In genomic region chr10:29703276-29703675, GRCh38 we compare ENCODE assay signal across 10 cellular contexts.
DNase-seq lines count a peak whose midpoint lies in the region; ATAC-seq and TF ChIP-seq lines count a peak whose summit lies in the region.
"Had no signal": no experiment of that assay in that cellular context is flagged by ENCODE, and none has a peak within 500 bp of the region (broad histone marks: within the 10 kb centered on the region; RNA-seq: fewer than 3 reads in every experiment).

No MANE protein-coding gene starts in this region.

- H3K79me2 ChIP-seq in GM23338 (replicated peaks; ENCODE audit: insufficient read depth) (no peaks in the 10 kb centered on the region), PC-9 (ENCODE audit: low read depth) (peaks cover 59% of the 10 kb centered on the region)

- POLR2A ChIA-PET in PC-9 (lab: Charles Lee; ENCODE audit: unreplicated experiment): no interaction called here

- no peak overlapping the region for H3K4me3 Mint-ChIP-seq in central memory CD8-positive, alpha-beta T cell
- no peak overlapping the region for H3K4me3 Mint-ChIP-seq in GM23338

- H3K36me3 ChIP-seq in rectal smooth muscle tissue (ENCODE audit: control insufficient read depth, insufficient read depth, low read length): peaks cover 3% of the 10 kb centered on the region
- H3K36me3 ChIP-seq in GM23338 (ENCODE audit: insufficient read depth): no peaks in the 10 kb centered on the region
- H3K36me3 ChIP-seq in PC-9 (ENCODE audit: low read depth): peaks cover 8% of the 10 kb centered on the region; the same call in 1 of the 2 replicates
- H3K36me3 ChIP-seq: left lung had no signal

- H2AFZ ChIP-seq in GM23338: no peak overlapping the region
- H2AFZ ChIP-seq in PC-9: no peak overlapping the region

- intact Hi-C loops in PC-9 (cut with micrococcal nuclease; ENCODE audit: unreplicated experiment): no loop called here

- peaks cover 38% of the 10 kb centered on the region for H3K4me1 Mint-ChIP-seq in central memory CD8-positive, alpha-beta T cell
- peaks cover 10% of the 10 kb centered on the region; the same call in 2 of the 3 replicates for H3K4me1 Mint-ChIP-seq in GM23338

- no peaks in the 10 kb centered on the region for H3K9me3 ChIP-seq in PC-9 (ENCODE audit: insufficient read depth, low read depth)
- H3K9me3 ChIP-seq: left lung had no signal

- H3K9me2 ChIP-seq in GM23338 (ENCODE audit: insufficient read depth) (no peaks in the 10 kb centered on the region), PC-9 (ENCODE audit: insufficient read depth) (no peaks in the 10 kb centered on the region)

- peak overlapping the region; percentile 77 for H3K27ac Mint-ChIP-seq in central memory CD8-positive, alpha-beta T cell (ENCODE audit: low read depth)
- no peak overlapping the region for H3K27ac Mint-ChIP-seq in GM23338
- H3K27ac Mint-ChIP-seq: IgD-negative memory B cell had no signal

- H3K27ac ChIP-seq in rectal smooth muscle tissue (ENCODE audit: low read depth, low read length) (peak overlapping the region; percentile 72), GM23338 (ENCODE audit: low read depth) (no peak overlapping the region), PC-9 (no peak overlapping the region)
- H3K27ac ChIP-seq: RWPE1 had no signal

- H3K4me1 ChIP-seq in rectal smooth muscle tissue (ENCODE audit: control insufficient read depth, insufficient read depth, low read length): peaks cover 36% of the 10 kb centered on the region
- H3K4me1 ChIP-seq in GM23338 (ENCODE audit: insufficient read depth): no peaks in the 10 kb centered on the region
- no peaks in the 10 kb centered on the region for H3K4me1 ChIP-seq in PC-9 (replicated peaks; ENCODE audit: insufficient read depth)

- no TSS peak for BruUV-seq in PC-9 (replicated peaks; lab: Mats Ljungman, UMichigan)

- TF ChIP-seq CTCF in GM23338 (conservative IDR thresholded peaks at IDR 0.05; ENCODE audit: low read depth in 2 of 2) (no peak), PC-9 (conservative IDR thresholded peaks at IDR 0.05) (no peak)

- no peaks in the 10 kb centered on the region for H4K20me1 ChIP-seq in GM23338 (replicated peaks; ENCODE audit: insufficient read depth)
- no peaks in the 10 kb centered on the region; the same call in 1 of the 2 replicates for H4K20me1 ChIP-seq in PC-9 (ENCODE audit: insufficient read depth)

- CTCF ChIA-PET in PC-9 (lab: Charles Lee): no interaction called here

- peak overlapping the region; percentile 24 for H3K4me3 ChIP-seq in rectal smooth muscle tissue (ENCODE audit: low read length)
- H3K4me3 ChIP-seq in GM23338: no peak overlapping the region
- no peak overlapping the region for H3K4me3 ChIP-seq in PC-9
- H3K4me3 ChIP-seq: left lung had no signal

- no peaks in the 10 kb centered on the region for H3K27me3 Mint-ChIP-seq in central memory CD8-positive, alpha-beta T cell
- peaks cover 4% of the 10 kb centered on the region for H3K27me3 Mint-ChIP-seq in GM23338 (ENCODE audit: insufficient read depth, low read depth, poor library complexity)
- H3K27me3 Mint-ChIP-seq: IgD-negative memory B cell had no signal

- H3K9me3 Mint-ChIP-seq in central memory CD8-positive, alpha-beta T cell: no peaks in the 10 kb centered on the region
- H3K9me3 Mint-ChIP-seq in GM23338: peaks cover 6% of the 10 kb centered on the region

- H3K9ac ChIP-seq in rectal smooth muscle tissue (ENCODE audit: low read length): no peak overlapping the region

- H3K27me3 ChIP-seq in rectal smooth muscle tissue (ENCODE audit: control insufficient read depth, insufficient read depth, low read length) (no peaks in the 10 kb centered on the region), GM23338 (ENCODE audit: insufficient read depth) (no peaks in the 10 kb centered on the region), PC-9 (ENCODE audit: insufficient read depth, low read depth) (no peaks in the 10 kb centered on the region)
- H3K27me3 ChIP-seq: left lung had no signal

- H3K36me3 Mint-ChIP-seq in central memory CD8-positive, alpha-beta T cell (ENCODE audit: insufficient read depth): peaks cover 3% of the 10 kb centered on the region
- peaks cover 12% of the 10 kb centered on the region; the same call in 2 of the 3 replicates for H3K36me3 Mint-ChIP-seq in GM23338 (ENCODE audit: low read depth)

- DNase-seq in DMS79 treated with DMSO at 0.1 percent for 48 hours (lab: John Stamatoyannopoulos, UW): peak; percentile 68
- peak; percentile 63 for DNase-seq in NCI-H2107 treated with DMSO at 0.1 percent for 48 hours (lab: John Stamatoyannopoulos, UW; ENCODE audit: unreplicated experiment)
- no peak for DNase-seq in central memory CD8-positive, alpha-beta T cell (ENCODE audit: low spot score in 2 of 2)
- no peak for DNase-seq in GM23338 (ENCODE audit: low spot score)
- no peak for DNase-seq in PC-9

- H3K4me2 ChIP-seq in GM23338 (no peak overlapping the region), PC-9 (no peak overlapping the region)

- H3F3A ChIP-seq in GM23338 (replicated peaks; ENCODE audit: low read depth) (no peaks in the 10 kb centered on the region), PC-9 (ENCODE audit: insufficient read depth, low read depth) (no peaks in the 10 kb centered on the region)

- no peak for ATAC-seq in central memory CD8-positive, alpha-beta T cell (replicated peaks; ENCODE audit: extremely low read depth, poor library complexity, severe bottlenecking)
- no peak for ATAC-seq in GM23338
- no peak for ATAC-seq in HG02610 (IDR thresholded peaks at IDR 0.05; ENCODE audit: unreplicated experiment)

TF ChIP-seq in GM23338, 12 proteins besides CTCF, POLR2A, EP300 and RAD21:
- TF ChIP-seq CREB1 (CRISPR knock-in tag; IDR thresholded peaks at IDR 0.05; ENCODE audit: low read depth): no peak
- TF ChIP-seq EZH2phosphoT487 (IDR thresholded peaks at IDR 0.05; ENCODE audit: unreplicated experiment): no peak

Comparison
In these comparisons a context has a peak if more than half of its experiments do, and no peak if none do; other contexts are left out.
1. DNase-seq: peak in DMS79 treated with DMSO at 0.1 percent for 48 hours (single experiment) and NCI-H2107 treated with DMSO at 0.1 percent for 48 hours (single experiment); none in central memory CD8-positive, alpha-beta T cell (0 of 2), GM23338 (single experiment) and PC-9 (0 of 2).